ENCODE assay signal across 9 cellular contexts in genomic region chr2:46657042-46657504, GRCh38. TPM values are rescaled to one million over a fixed set of nuclear protein-coding genes. Genes with fewer than 3 reads are reported as not detected.
DNase-seq lines count a peak whose midpoint lies in the region; ATAC-seq and TF ChIP-seq lines count a peak whose summit lies in the region.
"Had no signal": no experiment of that assay in that cellular context is flagged by ENCODE, and none has a peak within 500 bp of the region (broad histone marks: within the 10 kb centered on the region; RNA-seq: fewer than 3 reads in every experiment).

No MANE protein-coding gene starts in this region.

- H3K36me3 Mint-ChIP-seq in T-helper 2 cell treated with Interferon-gamma antibody and Interleukin-4, amounts not matched to agents 5 μg/mL and 100 μg/mL, for 36 hours (ENCODE audit: low read depth): no peaks in the 10 kb centered on the region

- no peaks in the 10 kb centered on the region for H3K9me3 ChIP-seq in left lung

- no peaks in the 10 kb centered on the region for H3K27me3 ChIP-seq in left lung

- H3K4me3 Mint-ChIP-seq in T-helper 2 cell treated with Interferon-gamma antibody and Interleukin-4, amounts not matched to agents 5 μg/mL and 100 μg/mL, for 36 hours: no peak overlapping the region
- H3K4me3 Mint-ChIP-seq: T-helper 1 cell treated with Interleukin-12 subunit alpha and Interleukin-12 subunit beta and Interleukin-4 antibody, amounts not matched to agents 30 μg/mL and 1 μg/mL, for 36 hours had no signal

- no peak for TF ChIP-seq POLR2A in NB4 (IDR thresholded peaks at IDR 0.05; ENCODE audit: extremely low read depth, insufficient read length)

- in situ Hi-C loops in astrocyte of the spinal cord (cut with HindIII; ENCODE audit: low sequenced_read_pairs): no loop called here

- intact Hi-C loops in left lung (cut with DNase I): no loop called here

- H3K27ac Mint-ChIP-seq in T-helper 2 cell treated with Interferon-gamma antibody and Interleukin-4, amounts not matched to agents 5 μg/mL and 100 μg/mL, for 36 hours: no peak overlapping the region
- H3K27ac Mint-ChIP-seq: T-helper 1 cell treated with Interleukin-12 subunit alpha and Interleukin-12 subunit beta and Interleukin-4 antibody, amounts not matched to agents 30 μg/mL and 1 μg/mL, for 36 hours had no signal

- peak overlapping the region in 1 of 2 donors; percentile 48 for H3K27ac ChIP-seq in left lung

- ATAC-seq in left lung (peak; percentile 81), GM21447 (IDR thresholded peaks at IDR 0.05; ENCODE audit: unreplicated experiment) (no peak)

- peaks cover 28% of the 10 kb centered on the region for H3K27me3 Mint-ChIP-seq in T-helper 2 cell treated with Interferon-gamma antibody and Interleukin-4, amounts not matched to agents 5 μg/mL and 100 μg/mL, for 36 hours (ENCODE audit: low read depth)

- no peaks in the 10 kb centered on the region for H3K36me3 ChIP-seq in left lung

- H3K9me3 Mint-ChIP-seq in T-helper 2 cell treated with Interferon-gamma antibody and Interleukin-4, amounts not matched to agents 5 μg/mL and 100 μg/mL, for 36 hours: no peaks in the 10 kb centered on the region
- H3K9me3 Mint-ChIP-seq: T-helper 1 cell treated with Interleukin-12 subunit alpha and Interleukin-12 subunit beta and Interleukin-4 antibody, amounts not matched to agents 30 μg/mL and 1 μg/mL, for 36 hours had no signal

- DNase-seq in GM10266 (ENCODE audit: extremely low spot score) (peak; percentile 28), NB4 (ENCODE audit: low read depth) (peak; percentile 57), astrocyte of the spinal cord (ENCODE audit: low read depth, low spot score) (no peak), left lung (no peak)
- no peak for DNase-seq in T-helper 2 cell treated with Interferon-gamma antibody and Interleukin-4, amounts not matched to agents 5 μg/mL and 100 μg/mL, for 36 hours (ENCODE audit: low spot score)
- no peak for DNase-seq in effector CD8-positive, alpha-beta T cell (lab: John Stamatoyannopoulos, UW)

- no peaks in the 10 kb centered on the region for H3K4me1 Mint-ChIP-seq in T-helper 2 cell treated with Interferon-gamma antibody and Interleukin-4, amounts not matched to agents 5 μg/mL and 100 μg/mL, for 36 hours (ENCODE audit: low read depth)

- no peak overlapping the region for H3K4me3 ChIP-seq in NB4 (ENCODE audit: low read depth, low read length)
- H3K4me3 ChIP-seq in astrocyte of the spinal cord (ENCODE audit: low read depth, low read length): no peak overlapping the region
- no peak overlapping the region for H3K4me3 ChIP-seq in left lung
- H3K4me3 ChIP-seq: skin epidermis had no signal

- peaks cover 10 to 13% of the 10 kb centered on the region in 2 donors for H3K4me1 ChIP-seq in left lung

- TF ChIP-seq CTCF in GM10266 (IDR thresholded peaks at IDR 0.05; ENCODE audit: control insufficient read depth, insufficient read depth, low read depth, missing control alignments): peak; percentile 48
- peak; percentile 52 for TF ChIP-seq CTCF in NB4 (IDR thresholded peaks at IDR 0.05; ENCODE audit: low read depth, low read length)
- TF ChIP-seq CTCF in astrocyte of the spinal cord (IDR thresholded peaks at IDR 0.05; ENCODE audit: low read depth, low read length): peak; percentile 38
- peak in 1 of 2 donors; percentile 13 for TF ChIP-seq CTCF in left lung (IDR thresholded peaks at IDR 0.05)

RNA-seq across cellular contexts. Expression of gene CRIPT, which starts 40.1 kb away (rescaled TPM):
- 10 to 100 TPM; 11.5 to 15.5 TPM for total RNA-seq in left lung

RNA-seq across cellular contexts. Expression of gene PIGF, which starts 40.2 kb away (rescaled TPM):
- 10 to 100 TPM; 26.9 to 30.7 TPM for total RNA-seq in left lung

RNA-seq across cellular contexts. Expression of gene SOCS5, which starts 42.0 kb away (rescaled TPM):
- total RNA-seq in left lung: 10 to 100 TPM; 18.5 to 21.4 TPM

Comparison
In these comparisons a context has a peak if more than half of its experiments do, and no peak if none do; other contexts are left out.
1. DNase-seq: peak in GM10266 (single experiment) and NB4 (single experiment); none in astrocyte of the spinal cord (single experiment), left lung (0 of 2), T-helper 2 cell treated with Interferon-gamma antibody and Interleukin-4, amounts not matched to agents 5 μg/mL and 100 μg/mL, for 36 hours (single experiment) and effector CD8-positive, alpha-beta T cell (single experiment).